24 cellular contexts compared by ENCODE assay signal in the genomic region with DNA sequence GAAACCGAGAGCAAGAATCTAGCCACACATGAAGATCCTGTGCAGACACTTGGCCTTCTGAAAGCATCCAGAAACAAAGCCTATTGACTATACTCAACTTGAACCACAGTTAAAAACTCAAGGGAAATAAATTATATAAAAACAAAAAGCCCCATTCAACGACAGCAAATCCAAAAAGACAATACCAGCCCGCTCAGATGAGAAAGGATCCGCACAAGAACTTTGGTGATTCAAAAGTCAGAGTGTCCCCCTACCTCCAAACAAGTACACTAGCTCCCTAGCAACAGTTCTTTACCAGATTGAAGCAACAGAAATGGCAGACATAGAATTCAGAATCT.
DNase-seq lines count a peak whose midpoint lies in the region; ATAC-seq, FAIRE-seq and TF ChIP-seq lines count a peak whose summit lies in the region.
"Had no signal": no experiment of that assay in that cellular context is flagged by ENCODE, and none has a peak within 500 bp of the region (broad histone marks: within the 10 kb centered on the region; RNA-seq: fewer than 3 reads in every experiment).

No MANE protein-coding gene starts in this region.

- in situ Hi-C loops in K562 (cut with MboI), result no loop called here

- H3K27me3 ChIP-seq in MM.1S (replicated peaks; ENCODE audit: insufficient read depth, low read length) (no peaks in the 10 kb centered on the region), K562 (ENCODE audit: control insufficient read depth in 2 of 2, insufficient read depth in 2 of 2, low read length in 2 of 2) (no peaks in the 10 kb centered on the region)
- H3K27me3 ChIP-seq: dorsolateral prefrontal cortex, gastroesophageal sphincter, neural progenitor cell, upper lobe of right lung had no signal

- TF ChIP-seq EP300 in K562 (IDR thresholded peaks at IDR 0.05; ENCODE audit: low read length), result no peak

- no TSS peak for BruUV-seq in K562 (replicated peaks; lab: Mats Ljungman, UMichigan)

- peaks cover 8% of the 10 kb centered on the region; the same call in 1 of the 2 replicates for H3K4me1 ChIP-seq in MM.1S (ENCODE audit: low read length)
- peaks cover 2 to 5% of the 10 kb centered on the region in 2 experiments; a peak in 1 of 5 replicates for H3K4me1 ChIP-seq in K562 (replicated peaks in 1 of 2; ENCODE audit: control insufficient read depth in 2 of 2, insufficient read depth in 2 of 2, low read length in 2 of 2)
- H3K4me1 ChIP-seq: gastroesophageal sphincter, neural progenitor cell, upper lobe of right lung had no signal

- no peaks in the 10 kb centered on the region for H3K9me2 ChIP-seq in MM.1S (replicated peaks; ENCODE audit: insufficient read depth, low read length)

- no peaks in the 10 kb centered on the region for H3K9me1 ChIP-seq in K562 (ENCODE audit: control insufficient read depth, insufficient read depth, low read length)

- H3K9me3 ChIP-seq in MM.1S (replicated peaks; ENCODE audit: insufficient read depth, low read length) (no peaks in the 10 kb centered on the region), K562 (replicated peaks; ENCODE audit: control insufficient read depth, insufficient read depth, low read depth, low read length) (no peaks in the 10 kb centered on the region)
- H3K9me3 ChIP-seq: upper lobe of right lung had no signal

- no peak overlapping the region for H3K4me2 ChIP-seq in MM.1S (ENCODE audit: low read depth, low read length)
- no peak overlapping the region for H3K4me2 ChIP-seq in K562 (ENCODE audit: insufficient read depth, low read length)
- H3K4me2 ChIP-seq: neural progenitor cell had no signal

- ATAC-seq in GM21825 (IDR thresholded peaks at IDR 0.05; ENCODE audit: unreplicated experiment) (peak; percentile 75), K562 (no peak), HG03457 (IDR thresholded peaks at IDR 0.05; ENCODE audit: unreplicated experiment) (no peak), HG03039 (IDR thresholded peaks at IDR 0.05; ENCODE audit: unreplicated experiment) (no peak)
- ATAC-seq: gastroesophageal sphincter, sciatic nerve had no signal

- TF ChIP-seq CTCF in MM.1S (IDR thresholded peaks at IDR 0.05; ENCODE audit: low read length), result no peak
- TF ChIP-seq CTCF in K562 (IDR thresholded peaks at IDR 0.05 in 2 of 3, conservative IDR thresholded peaks at IDR 0.05 in 1 of 3; ENCODE audit: insufficient read depth in 2 of 3, low read depth in 1 of 3, low read length in 3 of 3), result no peak

- FAIRE-seq in GM18507 (lab: Jason Lieb, UNC) (peak; percentile 86), K562 (lab: Jason Lieb, UNC) (no peak)
- FAIRE-seq: D721Med had no signal

- TF ChIP-seq RAD21 in K562 (CRISPR knock-in tag; conservative IDR thresholded peaks at IDR 0.05 in 1 of 2, IDR thresholded peaks at IDR 0.05 in 1 of 2), result no peak

- H3F3A ChIP-seq in MM.1S (ENCODE audit: insufficient read depth, low read length), result peaks cover 3% of the 10 kb centered on the region; the same call in 1 of the 2 replicates

- H2AFZ ChIP-seq in MM.1S (ENCODE audit: low read length) (no peak overlapping the region), K562 (ENCODE audit: low read depth, low read length) (peak overlapping the region; percentile 92; the same call in 1 of the 2 replicates)
- H2AFZ ChIP-seq: neural progenitor cell had no signal

- H3K4me3 ChIP-seq in MM.1S (ENCODE audit: low read length) (no peak overlapping the region), K562 (no peak overlapping the region)
- H3K4me3 ChIP-seq: dorsolateral prefrontal cortex, gastroesophageal sphincter, neural progenitor cell, upper lobe of right lung had no signal

- TF ChIP-seq POLR2A in K562 (conservative IDR thresholded peaks at IDR 0.05), result no peak

- peak overlapping the region; percentile 21; the same call in 1 of the 2 replicates for H3K27ac ChIP-seq in MM.1S (ENCODE audit: low read length)
- H3K27ac ChIP-seq in K562 (ENCODE audit: extremely low read depth, low read depth, low read length), result no peak overlapping the region
- H3K27ac ChIP-seq: dorsolateral prefrontal cortex, gastroesophageal sphincter, neural progenitor cell, upper lobe of right lung had no signal

- H3K79me2 ChIP-seq in MM.1S (ENCODE audit: low read length) (no peaks in the 10 kb centered on the region), K562 (ENCODE audit: control insufficient read depth, insufficient read depth, low read length) (no peaks in the 10 kb centered on the region)

- H3K36me3 ChIP-seq in MM.1S (replicated peaks; ENCODE audit: insufficient read depth, low read length), result no peaks in the 10 kb centered on the region
- H3K36me3 ChIP-seq in K562 (ENCODE audit: control insufficient read depth, insufficient read depth, low read length), result no peaks in the 10 kb centered on the region
- H3K36me3 ChIP-seq: upper lobe of right lung had no signal

- no peak overlapping the region for H3K9ac ChIP-seq in MM.1S (ENCODE audit: low read length)
- no peak overlapping the region for H3K9ac ChIP-seq in K562 (ENCODE audit: insufficient read depth in 1 of 2, low read depth in 2 of 2, low read length in 2 of 2)
- H3K9ac ChIP-seq: neural progenitor cell had no signal

- DNase-seq in GM18507 (ENCODE audit: extremely low spot score, insufficient read length, low read depth), result no peak
- no peak for DNase-seq in MM.1S
- no peak for DNase-seq in K562 (ENCODE audit: extremely low read depth in 1 of 4, low spot score in 3 of 4)
- no peak for DNase-seq in occipital lobe (lab: John Stamatoyannopoulos, UW)
- DNase-seq in iPS-NIHi7 (ENCODE audit: extremely low spot score), result no peak
- DNase-seq: activated CD4-positive, alpha-beta memory T cell treated with anti-CD3 and anti-CD28 coated beads for 36 hours; activated CD4-positive, CD25-positive, alpha-beta regulatory T cell; activated CD8-positive, alpha-beta memory T cell treated with anti-CD3 and anti-CD28 coated beads, Interleukin-2, amount 50 U/mL, for 4 hours; activated naive CD4-positive, alpha-beta T cell treated with anti-CD3 and anti-CD28 coated beads for 36 hours; C1 segment of cervical spinal cord; cerebellar nuclear complex; dorsolateral prefrontal cortex; hypothalamus; NCI-H1417 treated with DMSO at 0.1 percent for 48 hours; stimulated activated CD4-positive, alpha-beta T cell treated with anti-CD3 and anti-CD28 coated beads, Interleukin-12 subunit alpha, Interleukin-12 subunit beta, amount 100 ng/mL, for 4 hours; stimulated activated naive B cell treated with anti-CD40 and anti-IgM and Interleukin-4, amounts not matched to agents 10 μg/mL and 1 μg/mL and 100 μg/mL, for 72 hours; upper lobe of right lung had no signal

- H4K20me1 ChIP-seq in MM.1S (ENCODE audit: insufficient read depth, low read length) (no peaks in the 10 kb centered on the region), K562 (replicated peaks; ENCODE audit: control insufficient read depth, insufficient read depth, low read length) (no peaks in the 10 kb centered on the region)

- POLR2A ChIA-PET in K562 (lab: Yijun Ruan, JAX), result interaction anchor here (0.8 to 1.4 kb wide), 2 partner anchors 47 to 56 kb away, joined by 3 to 4 read pairs; no protein-coding TSS in a partner anchor

- intact Hi-C loops in K562 (cut with micrococcal nuclease), result loop anchor here (2.0 to 10.0 kb wide), 2 partner anchors 350 to 638 kb away; no protein-coding TSS in a partner anchor

- 71% methylated on average over 4 of the region's 4 CpGs for WGBS in K562 (ENCODE audit: insufficient coverage, low coverage, missing lambda C conversion rate)

- CTCF ChIA-PET in K562 (lab: Yijun Ruan, JAX; ENCODE audit: low intra/inter-chr PET ratio), result no interaction called here

TF ChIP-seq in K562, 482 proteins besides CTCF, POLR2A, EP300 and RAD21:
- TF ChIP-seq ATF2 (CRISPR knock-in tag; IDR thresholded peaks at IDR 0.05) (no peak), ASH1L (IDR thresholded peaks at IDR 0.05; ENCODE audit: borderline replicate concordance, low read depth, partially characterized antibody) (peak; percentile 11), HDAC1 (IDR thresholded peaks at IDR 0.05) (no peak), CEBPB (tag; IDR thresholded peaks at IDR 0.05) (0 out of 2 replicates have a peak, but pooled peaks have one; percentile 22)
